Comparison of ENCODE assay signal across 1 cellular context in genomic region chr17:59892849-59893616, GRCh38.
TF ChIP-seq lines count a peak whose summit lies in the region.

Gene RPS6KB1 (plus strand): TSS chr17:59893121. CDS start chr17:59893185, 64 bp downstream.
Gene TUBD1 (minus strand): TSS chr17:59892943. CDS start chr17:59891002, 1,941 bp downstream.

TF ChIP-seq in HepG2, 621 proteins besides CTCF, POLR2A, EP300 and RAD21 (continued from another document and continues in another):
- TF ChIP-seq ZBTB40 (IDR thresholded peaks at IDR 0.05) (no peak), ZBTB40 (CRISPR knock-in tag; IDR thresholded peaks at IDR 0.05) (peak; percentile 64; the same call in 1 of the 2 replicates), TFE3 (CRISPR knock-in tag; IDR thresholded peaks at IDR 0.05) (peak; percentile 85), SNAPC2 (CRISPR knock-in tag; IDR thresholded peaks at IDR 0.05) (no peak), SPEN (CRISPR knock-in tag; IDR thresholded peaks at IDR 0.05; ENCODE audit: low read depth) (peak; percentile 99), ZNF274 (CRISPR knock-in tag; IDR thresholded peaks at IDR 0.05) (no peak; the same call in 1 of the 2 replicates), FUBP1 (CRISPR knock-in tag; IDR thresholded peaks at IDR 0.05; ENCODE audit: borderline replicate concordance) (no peak), ZBTB37 (CRISPR knock-in tag; IDR thresholded peaks at IDR 0.05) (peak; percentile 49; the same call in 1 of the 2 replicates), MED8 (CRISPR knock-in tag; IDR thresholded peaks at IDR 0.05; ENCODE audit: insufficient replicate concordance) (no peak), ZNF563 (CRISPR knock-in tag; IDR thresholded peaks at IDR 0.05) (peak; percentile 91), ZNF280B (CRISPR knock-in tag; IDR thresholded peaks at IDR 0.05; ENCODE audit: borderline replicate concordance) (peak; percentile 67; the same call in 1 of the 2 replicates), SIN3B (IDR thresholded peaks at IDR 0.05; ENCODE audit: low read length) (no peak; the same call in 1 of the 2 replicates), HCFC1 (IDR thresholded peaks at IDR 0.05; ENCODE audit: low read depth, low read length) (peak; percentile 76), NFKBIZ (CRISPR knock-in tag; IDR thresholded peaks at IDR 0.05) (peak; percentile 62; the same call in 1 of the 2 replicates), ZNF512B (CRISPR knock-in tag; IDR thresholded peaks at IDR 0.05; ENCODE audit: borderline replicate concordance) (no peak), POGK (CRISPR knock-in tag; conservative IDR thresholded peaks at IDR 0.05) (peak; percentile 93), ZNF317 (CRISPR knock-in tag; IDR thresholded peaks at IDR 0.05) (peak; percentile 86), BCL3 (CRISPR knock-in tag; IDR thresholded peaks at IDR 0.05) (peak; percentile 53), ZFYVE20 (CRISPR knock-in tag; IDR thresholded peaks at IDR 0.05; ENCODE audit: borderline replicate concordance, low read depth) (no peak), FOXO1 (CRISPR knock-in tag; IDR thresholded peaks at IDR 0.05) (peak; percentile 69), ZNF501 (CRISPR knock-in tag; IDR thresholded peaks at IDR 0.05) (peak; percentile 93), ZNF235 (CRISPR knock-in tag; IDR thresholded peaks at IDR 0.05; ENCODE audit: borderline replicate concordance) (no peak; the same call in 1 of the 2 replicates), SKI (IDR thresholded peaks at IDR 0.05; ENCODE audit: partially characterized antibody) (no peak), ZBTB39 (CRISPR knock-in tag; IDR thresholded peaks at IDR 0.05) (no peak), SRF (IDR thresholded peaks at IDR 0.05; ENCODE audit: low read depth, low read length) (no peak), TAF15 (IDR thresholded peaks at IDR 0.05; ENCODE audit: low read depth, low read length, poor library complexity, severe bottlenecking) (peak; percentile 51), ZSCAN30 (CRISPR knock-in tag; IDR thresholded peaks at IDR 0.05) (0 out of 2 replicates have a peak, but pooled peaks have one; percentile 34), ZNF556 (CRISPR knock-in tag; IDR thresholded peaks at IDR 0.05; ENCODE audit: borderline replicate concordance) (no peak; the same call in 1 of the 2 replicates), WIZ (CRISPR knock-in tag; IDR thresholded peaks at IDR 0.05) (no peak; the same call in 1 of the 2 replicates)
